Comparison of ENCODE assay signal across 31 cellular contexts in genomic region chr17:47980516-47980915, GRCh38. TPM values are rescaled to one million over a fixed set of nuclear protein-coding genes. Genes with fewer than 3 reads are reported as not detected.
DNase-seq lines count a peak whose midpoint lies in the region; ATAC-seq and TF ChIP-seq lines count a peak whose summit lies in the region.
"Had no signal": no experiment of that assay in that cellular context is flagged by ENCODE, and none has a peak within 500 bp of the region (broad histone marks: within the 10 kb centered on the region; RNA-seq: fewer than 3 reads in every experiment).

No MANE protein-coding gene starts in this region.

- peaks cover 57% of the 10 kb centered on the region for H3K36me3 Mint-ChIP-seq in activated CD8-positive, alpha-beta T cell treated with anti-CD3 and anti-CD28 coated beads, Interleukin-2, amount 10 ng/mL, durations not matched to agents 7 days and 5 days (ENCODE audit: low read depth)
- H3K36me3 Mint-ChIP-seq in activated CD8-positive, alpha-beta T cell treated with anti-CD3 and anti-CD28 coated beads for 36 hours (ENCODE audit: low read depth): peaks cover 44% of the 10 kb centered on the region
- H3K36me3 Mint-ChIP-seq in neural crest cell (ENCODE audit: low read depth): peaks cover 44% of the 10 kb centered on the region
- H3K36me3 Mint-ChIP-seq in activated T-helper 2 cell treated with anti-CD3 and anti-CD28 coated beads, Interferon-gamma antibody, Interleukin-2, Interleukin-4, amounts not matched to agents 10 μg/mL and 5 μg/mL and 100 μg/mL, durations not matched to agents 14 hours and 24 hours and 36 hours (ENCODE audit: low read depth): peaks cover 69% of the 10 kb centered on the region

- no peaks in the 10 kb centered on the region for H3K9me3 Mint-ChIP-seq in activated CD8-positive, alpha-beta T cell treated with anti-CD3 and anti-CD28 coated beads, Interleukin-2, amount 10 ng/mL, durations not matched to agents 7 days and 5 days (ENCODE audit: insufficient read depth)
- no peaks in the 10 kb centered on the region for H3K9me3 Mint-ChIP-seq in activated CD8-positive, alpha-beta T cell treated with anti-CD3 and anti-CD28 coated beads for 36 hours
- no peaks in the 10 kb centered on the region for H3K9me3 Mint-ChIP-seq in neural crest cell
- H3K9me3 Mint-ChIP-seq in activated T-helper 2 cell treated with anti-CD3 and anti-CD28 coated beads, Interferon-gamma antibody, Interleukin-2, Interleukin-4, amounts not matched to agents 10 μg/mL and 5 μg/mL and 100 μg/mL, durations not matched to agents 14 hours and 24 hours and 36 hours: no peaks in the 10 kb centered on the region
- H3K9me3 Mint-ChIP-seq: activated CD4-positive, alpha-beta memory T cell treated with anti-CD3 and anti-CD28 coated beads, Interleukin-2, amount 10 ng/mL, durations not matched to agents 7 days and 5 days; activated naive CD4-positive, alpha-beta T cell treated with anti-CD3 and anti-CD28 coated beads, Interleukin-2, amount 50 U/mL, for 24 hours; CD4-positive, alpha-beta T cell; HFFc6 had no signal

- no peak for ATAC-seq in activated CD8-positive, alpha-beta T cell treated with anti-CD3 and anti-CD28 coated beads, Interleukin-2, amount 10 ng/mL, durations not matched to agents 7 days and 5 days
- no peak for ATAC-seq in activated CD8-positive, alpha-beta T cell treated with anti-CD3 and anti-CD28 coated beads for 36 hours
- ATAC-seq: heart right ventricle, left cardiac atrium had no signal

- no peak overlapping the region for H3K4me3 Mint-ChIP-seq in activated CD8-positive, alpha-beta T cell treated with anti-CD3 and anti-CD28 coated beads, Interleukin-2, amount 10 ng/mL, durations not matched to agents 7 days and 5 days
- no peak overlapping the region for H3K4me3 Mint-ChIP-seq in activated CD8-positive, alpha-beta T cell treated with anti-CD3 and anti-CD28 coated beads for 36 hours
- no peak overlapping the region for H3K4me3 Mint-ChIP-seq in neural crest cell
- no peak overlapping the region for H3K4me3 Mint-ChIP-seq in activated T-helper 2 cell treated with anti-CD3 and anti-CD28 coated beads, Interferon-gamma antibody, Interleukin-2, Interleukin-4, amounts not matched to agents 10 μg/mL and 5 μg/mL and 100 μg/mL, durations not matched to agents 14 hours and 24 hours and 36 hours (ENCODE audit: low read depth)
- H3K4me3 Mint-ChIP-seq: activated CD4-positive, alpha-beta memory T cell treated with anti-CD3 and anti-CD28 coated beads, Interleukin-2, amount 10 ng/mL, durations not matched to agents 7 days and 5 days; activated naive CD4-positive, alpha-beta T cell treated with anti-CD3 and anti-CD28 coated beads, Interleukin-2, amount 50 U/mL, for 24 hours; CD4-positive, alpha-beta T cell; HFFc6 had no signal

- no peaks in the 10 kb centered on the region for H4K20me1 ChIP-seq in OCI-LY7 (ENCODE audit: insufficient read depth, low read length)

- CTCF ChIA-PET in activated CD8-positive, alpha-beta T cell treated with anti-CD3 and anti-CD28 coated beads, Interleukin-2, amount 10 ng/mL, durations not matched to agents 7 days and 5 days (lab: Charles Lee): interaction anchor here (1.1 to 7.0 kb wide), 4 partner anchors 10 to 93 kb away, joined by 3 to 79 read pairs (median 12); partner anchors contain the start of gene CDK5RAP3
- CTCF ChIA-PET in activated CD8-positive, alpha-beta T cell treated with anti-CD3 and anti-CD28 coated beads for 36 hours (lab: Charles Lee): interaction anchor here (4.0 to 4.7 kb wide), 2 partner anchors 10 to 38 kb away, joined by 19 to 49 read pairs; partner anchors contain the start of gene CDK5RAP3
- CTCF ChIA-PET in OCI-LY7 (lab: Charles Lee; ENCODE audit: unreplicated experiment): no interaction called here

- peaks cover 33% of the 10 kb centered on the region for H3K4me1 Mint-ChIP-seq in activated CD8-positive, alpha-beta T cell treated with anti-CD3 and anti-CD28 coated beads, Interleukin-2, amount 10 ng/mL, durations not matched to agents 7 days and 5 days (ENCODE audit: low read depth)
- H3K4me1 Mint-ChIP-seq in activated CD8-positive, alpha-beta T cell treated with anti-CD3 and anti-CD28 coated beads for 36 hours (ENCODE audit: low read depth): no peaks in the 10 kb centered on the region
- peaks cover 54% of the 10 kb centered on the region for H3K4me1 Mint-ChIP-seq in neural crest cell
- peaks cover 9% of the 10 kb centered on the region for H3K4me1 Mint-ChIP-seq in activated T-helper 2 cell treated with anti-CD3 and anti-CD28 coated beads, Interferon-gamma antibody, Interleukin-2, Interleukin-4, amounts not matched to agents 10 μg/mL and 5 μg/mL and 100 μg/mL, durations not matched to agents 14 hours and 24 hours and 36 hours (ENCODE audit: low read depth)
- H3K4me1 Mint-ChIP-seq: activated naive CD4-positive, alpha-beta T cell treated with anti-CD3 and anti-CD28 coated beads, Interleukin-2, amount 50 U/mL, for 24 hours had no signal

- intact Hi-C loops in activated CD8-positive, alpha-beta T cell treated with anti-CD3 and anti-CD28 coated beads for 36 hours (cut with micrococcal nuclease): no loop called here
- intact Hi-C loops in activated T-helper 2 cell treated with anti-CD3 and anti-CD28 coated beads, Interferon-gamma antibody, Interleukin-2, Interleukin-4, amounts not matched to agents 10 μg/mL and 5 μg/mL and 100 μg/mL, durations not matched to agents 14 hours and 24 hours and 36 hours (cut with micrococcal nuclease): no loop called here
- intact Hi-C loops in OCI-LY7 (cut with micrococcal nuclease; ENCODE audit: unreplicated experiment): no loop called here

- H3K79me2 ChIP-seq in OCI-LY7 (ENCODE audit: insufficient read depth, low read depth, low read length): no peaks in the 10 kb centered on the region

- no TSS peak for BruUV-seq in OCI-LY7 (replicated peaks; lab: Mats Ljungman, UMichigan)

- H3K4me2 ChIP-seq in OCI-LY7 (ENCODE audit: low read length): no peak overlapping the region

- H3K4me3 ChIP-seq in OCI-LY7 (ENCODE audit: low read depth, low read length, poor library complexity, severe bottlenecking): no peak overlapping the region
- H3K4me3 ChIP-seq: heart right ventricle, testis, uterus had no signal

- H3K4me1 ChIP-seq in OCI-LY7 (ENCODE audit: insufficient read depth, low read length, poor library complexity, severe bottlenecking): no peaks in the 10 kb centered on the region
- H3K4me1 ChIP-seq: testis, uterus had no signal

- no peak overlapping the region for H3K27ac ChIP-seq in OCI-LY7 (ENCODE audit: low read depth, low read length, poor library complexity, severe bottlenecking)
- H3K27ac ChIP-seq: heart right ventricle, RWPE1, testis, uterus had no signal

- no peak for TF ChIP-seq CTCF in activated CD8-positive, alpha-beta T cell treated with anti-CD3 and anti-CD28 coated beads for 36 hours (IDR thresholded peaks at IDR 0.05)
- TF ChIP-seq CTCF in neural crest cell (conservative IDR thresholded peaks at IDR 0.05) (no peak), OCI-LY7 (conservative IDR thresholded peaks at IDR 0.05; ENCODE audit: low read length) (no peak)

- POLR2A ChIA-PET in activated CD8-positive, alpha-beta T cell treated with anti-CD3 and anti-CD28 coated beads, Interleukin-2, amount 10 ng/mL, durations not matched to agents 7 days and 5 days (lab: Charles Lee): no interaction called here
- POLR2A ChIA-PET in activated CD8-positive, alpha-beta T cell treated with anti-CD3 and anti-CD28 coated beads for 36 hours (lab: Charles Lee): no interaction called here
- POLR2A ChIA-PET in OCI-LY7 (lab: Charles Lee): no interaction called here

- H3K9me2 ChIP-seq in OCI-LY7 (ENCODE audit: insufficient read depth, low read length): no peaks in the 10 kb centered on the region

- peak overlapping the region; percentile 32 for H3K27ac Mint-ChIP-seq in activated CD8-positive, alpha-beta T cell treated with anti-CD3 and anti-CD28 coated beads, Interleukin-2, amount 10 ng/mL, durations not matched to agents 7 days and 5 days
- H3K27ac Mint-ChIP-seq in activated CD8-positive, alpha-beta T cell treated with anti-CD3 and anti-CD28 coated beads for 36 hours: no peak overlapping the region
- H3K27ac Mint-ChIP-seq in neural crest cell (ENCODE audit: unreplicated experiment): peak overlapping the region; percentile 94
- H3K27ac Mint-ChIP-seq in activated T-helper 2 cell treated with anti-CD3 and anti-CD28 coated beads, Interferon-gamma antibody, Interleukin-2, Interleukin-4, amounts not matched to agents 10 μg/mL and 5 μg/mL and 100 μg/mL, durations not matched to agents 14 hours and 24 hours and 36 hours: no peak overlapping the region
- H3K27ac Mint-ChIP-seq: activated CD4-positive, alpha-beta memory T cell treated with anti-CD3 and anti-CD28 coated beads, Interleukin-2, amount 10 ng/mL, durations not matched to agents 7 days and 5 days; activated naive CD4-positive, alpha-beta T cell treated with anti-CD3 and anti-CD28 coated beads, Interleukin-2, amount 50 U/mL, for 24 hours; CD4-positive, alpha-beta T cell; HFFc6 had no signal

- H3K27me3 Mint-ChIP-seq in activated CD8-positive, alpha-beta T cell treated with anti-CD3 and anti-CD28 coated beads, Interleukin-2, amount 10 ng/mL, durations not matched to agents 7 days and 5 days (ENCODE audit: low read depth): no peaks in the 10 kb centered on the region
- no peaks in the 10 kb centered on the region for H3K27me3 Mint-ChIP-seq in activated CD8-positive, alpha-beta T cell treated with anti-CD3 and anti-CD28 coated beads for 36 hours
- H3K27me3 Mint-ChIP-seq in neural crest cell (ENCODE audit: low read depth): no peaks in the 10 kb centered on the region
- no peaks in the 10 kb centered on the region for H3K27me3 Mint-ChIP-seq in activated T-helper 2 cell treated with anti-CD3 and anti-CD28 coated beads, Interferon-gamma antibody, Interleukin-2, Interleukin-4, amounts not matched to agents 10 μg/mL and 5 μg/mL and 100 μg/mL, durations not matched to agents 14 hours and 24 hours and 36 hours (ENCODE audit: low read depth)
- H3K27me3 Mint-ChIP-seq: activated CD4-positive, alpha-beta memory T cell treated with anti-CD3 and anti-CD28 coated beads, Interleukin-2, amount 10 ng/mL, durations not matched to agents 7 days and 5 days; activated naive CD4-positive, alpha-beta T cell treated with anti-CD3 and anti-CD28 coated beads, Interleukin-2, amount 50 U/mL, for 24 hours; CD4-positive, alpha-beta T cell had no signal

- no peak overlapping the region for H2AFZ ChIP-seq in OCI-LY7 (ENCODE audit: low read length)

- DNase-seq in activated CD8-positive, alpha-beta T cell treated with anti-CD3 and anti-CD28 coated beads, Interleukin-2, amount 10 ng/mL, durations not matched to agents 7 days and 5 days: no peak
- no peak for DNase-seq in activated CD8-positive, alpha-beta T cell treated with anti-CD3 and anti-CD28 coated beads for 36 hours
- peak; percentile 84 for DNase-seq in DMS53 (lab: John Stamatoyannopoulos, UW)
- peak; percentile 70 for DNase-seq in NCI-H524 treated with DMSO at 0.1 percent for 48 hours (lab: John Stamatoyannopoulos, UW)
- no peak for DNase-seq in neural crest cell (ENCODE audit: low read depth, low spot score)
- no peak for DNase-seq in activated T-helper 2 cell treated with anti-CD3 and anti-CD28 coated beads, Interferon-gamma antibody, Interleukin-2, Interleukin-4, amounts not matched to agents 10 μg/mL and 5 μg/mL and 100 μg/mL, durations not matched to agents 14 hours and 24 hours and 36 hours (ENCODE audit: low spot score)
- DNase-seq in activated gamma-delta T cell (lab: John Stamatoyannopoulos, UW): no peak
- no peak for DNase-seq in OCI-LY7 (ENCODE audit: low spot score)
- DNase-seq: activated CD4-positive, alpha-beta memory T cell treated with anti-CD3 and anti-CD28 coated beads, Interleukin-2, amount 10 ng/mL, durations not matched to agents 7 days and 5 days; activated CD4-positive, CD25-positive, alpha-beta regulatory T cell; activated T-cell treated with anti-CD3 and anti-CD28 coated beads, Interleukin-2, amount 50 U/mL, for 1 hour; CD4-positive, alpha-beta T cell; cerebellar nuclear complex; heart right ventricle; HFFc6; Karpas-422; left cardiac atrium; mesenchymal stem cell; NCI-H226; retina; stimulated activated CD4-positive, alpha-beta T cell treated with anti-CD3 and anti-CD28 coated beads, Interleukin-2, amount 100 ng/mL, for 48 hours; stimulated activated naive CD4-positive, alpha-beta T cell; T1000; testis; uterus had no signal

- peaks cover 92% of the 10 kb centered on the region for H3K36me3 ChIP-seq in OCI-LY7 (ENCODE audit: insufficient read depth, low read length)
- H3K36me3 ChIP-seq: uterus had no signal

- no peaks in the 10 kb centered on the region for H3K9me3 ChIP-seq in OCI-LY7 (ENCODE audit: low read length)
- H3K9me3 ChIP-seq: heart right ventricle, testis, uterus had no signal

RNA-seq across cellular contexts. Expression of gene CDK5RAP3, which starts 9.6 kb away (rescaled TPM):
- total RNA-seq in activated CD8-positive, alpha-beta T cell treated with anti-CD3 and anti-CD28 coated beads, Interleukin-2, amount 10 ng/mL, durations not matched to agents 7 days and 5 days: 100 to 1,000 TPM; 186 to 196 TPM
- total RNA-seq in activated CD8-positive, alpha-beta T cell treated with anti-CD3 and anti-CD28 coated beads for 36 hours: 100 to 1,000 TPM; 161 to 171 TPM
- total RNA-seq in neural crest cell (285 and 301 TPM in 2 replicates), OCI-LY7 (2022) (254 and 256 TPM in 2 replicates)
- 192 and 199 TPM in 2 replicates for total RNA-seq in activated T-helper 2 cell treated with anti-CD3 and anti-CD28 coated beads, Interferon-gamma antibody, Interleukin-2, Interleukin-4, amounts not matched to agents 10 μg/mL and 5 μg/mL and 100 μg/mL, durations not matched to agents 14 hours and 24 hours and 36 hours
- total RNA-seq in OCI-LY7 (2014; rRNA removed; shearing (Covaris generic)): 241 and 312 TPM in 2 replicates

RNA-seq across cellular contexts. Expression of gene PRR15L, which starts 22.8 kb away (rescaled TPM):
- total RNA-seq in activated CD8-positive, alpha-beta T cell treated with anti-CD3 and anti-CD28 coated beads, Interleukin-2, amount 10 ng/mL, durations not matched to agents 7 days and 5 days: not detected
- not detected for total RNA-seq in activated CD8-positive, alpha-beta T cell treated with anti-CD3 and anti-CD28 coated beads for 36 hours
- total RNA-seq in neural crest cell (not detected in 2 replicates), OCI-LY7 (2022) (not detected in 2 replicates)
- not detected in 2 replicates for total RNA-seq in activated T-helper 2 cell treated with anti-CD3 and anti-CD28 coated beads, Interferon-gamma antibody, Interleukin-2, Interleukin-4, amounts not matched to agents 10 μg/mL and 5 μg/mL and 100 μg/mL, durations not matched to agents 14 hours and 24 hours and 36 hours
- not detected in 2 replicates for total RNA-seq in OCI-LY7 (2014; rRNA removed; shearing (Covaris generic))
- total RNA-seq: activated CD4-positive, alpha-beta memory T cell treated with anti-CD3 and anti-CD28 coated beads, Interleukin-2, amount 10 ng/mL, durations not matched to agents 7 days and 5 days; astrocyte; CD4-positive, alpha-beta T cell; Daoy; fibroblast of villous mesenchyme; heart right ventricle; HFFc6; osteocyte had no signal

RNA-seq across cellular contexts. Expression of gene PNPO, which starts 39.1 kb away (rescaled TPM):
- total RNA-seq in activated CD8-positive, alpha-beta T cell treated with anti-CD3 and anti-CD28 coated beads, Interleukin-2, amount 10 ng/mL, durations not matched to agents 7 days and 5 days: 10 to 100 TPM; 37.9 to 44.0 TPM
- 10 to 100 TPM; 41.0 to 42.7 TPM for total RNA-seq in activated CD8-positive, alpha-beta T cell treated with anti-CD3 and anti-CD28 coated beads for 36 hours
- total RNA-seq in neural crest cell: 7.1 and 7.5 TPM in 2 replicates
- total RNA-seq in activated T-helper 2 cell treated with anti-CD3 and anti-CD28 coated beads, Interferon-gamma antibody, Interleukin-2, Interleukin-4, amounts not matched to agents 10 μg/mL and 5 μg/mL and 100 μg/mL, durations not matched to agents 14 hours and 24 hours and 36 hours: 41.0 and 45.9 TPM in 2 replicates
- total RNA-seq in OCI-LY7 (2014; rRNA removed; shearing (Covaris generic)): 14.0 and 14.7 TPM in 2 replicates
- total RNA-seq in OCI-LY7 (2022): 30.4 and 33.8 TPM in 2 replicates

RNA-seq across cellular contexts. Expression of gene COPZ2, which starts 57.1 kb away (rescaled TPM):
- 1 to 10 TPM; 5.1 to 5.5 TPM for total RNA-seq in activated CD8-positive, alpha-beta T cell treated with anti-CD3 and anti-CD28 coated beads, Interleukin-2, amount 10 ng/mL, durations not matched to agents 7 days and 5 days
- total RNA-seq in activated CD8-positive, alpha-beta T cell treated with anti-CD3 and anti-CD28 coated beads for 36 hours: 1 to 10 TPM; 4.3 to 4.6 TPM
- 4.0 and 4.1 TPM in 2 replicates for total RNA-seq in neural crest cell
- total RNA-seq in activated T-helper 2 cell treated with anti-CD3 and anti-CD28 coated beads, Interferon-gamma antibody, Interleukin-2, Interleukin-4, amounts not matched to agents 10 μg/mL and 5 μg/mL and 100 μg/mL, durations not matched to agents 14 hours and 24 hours and 36 hours: 5.7 and 5.9 TPM in 2 replicates
- total RNA-seq in OCI-LY7 (2014; rRNA removed; shearing (Covaris generic)): 1.2 TPM in 1 of 2 replicates, not detected in the other
- total RNA-seq in OCI-LY7 (2022): 1.4 and 1.7 TPM in 2 replicates

Comparison
In these comparisons a context has a peak if more than half of its experiments do, and no peak if none do; other contexts are left out.
1. H3K27ac Mint-ChIP-seq: peak in activated CD8-positive, alpha-beta T cell treated with anti-CD3 and anti-CD28 coated beads, Interleukin-2, amount 10 ng/mL, durations not matched to agents 7 days and 5 days (single experiment) and neural crest cell (single experiment); none in activated CD8-positive, alpha-beta T cell treated with anti-CD3 and anti-CD28 coated beads for 36 hours (single experiment) and activated T-helper 2 cell treated with anti-CD3 and anti-CD28 coated beads, Interferon-gamma antibody, Interleukin-2, Interleukin-4, amounts not matched to agents 10 μg/mL and 5 μg/mL and 100 μg/mL, durations not matched to agents 14 hours and 24 hours and 36 hours (single experiment).
2. DNase-seq: peak in DMS53 (single experiment) and NCI-H524 treated with DMSO at 0.1 percent for 48 hours (single experiment); none in activated CD8-positive, alpha-beta T cell treated with anti-CD3 and anti-CD28 coated beads, Interleukin-2, amount 10 ng/mL, durations not matched to agents 7 days and 5 days (single experiment), activated CD8-positive, alpha-beta T cell treated with anti-CD3 and anti-CD28 coated beads for 36 hours (single experiment), neural crest cell (single experiment), activated T-helper 2 cell treated with anti-CD3 and anti-CD28 coated beads, Interferon-gamma antibody, Interleukin-2, Interleukin-4, amounts not matched to agents 10 μg/mL and 5 μg/mL and 100 μg/mL, durations not matched to agents 14 hours and 24 hours and 36 hours (single experiment), activated gamma-delta T cell (single experiment) and OCI-LY7 (single experiment).